ENCODE assay signal across 7 cellular contexts in the genomic region with DNA sequence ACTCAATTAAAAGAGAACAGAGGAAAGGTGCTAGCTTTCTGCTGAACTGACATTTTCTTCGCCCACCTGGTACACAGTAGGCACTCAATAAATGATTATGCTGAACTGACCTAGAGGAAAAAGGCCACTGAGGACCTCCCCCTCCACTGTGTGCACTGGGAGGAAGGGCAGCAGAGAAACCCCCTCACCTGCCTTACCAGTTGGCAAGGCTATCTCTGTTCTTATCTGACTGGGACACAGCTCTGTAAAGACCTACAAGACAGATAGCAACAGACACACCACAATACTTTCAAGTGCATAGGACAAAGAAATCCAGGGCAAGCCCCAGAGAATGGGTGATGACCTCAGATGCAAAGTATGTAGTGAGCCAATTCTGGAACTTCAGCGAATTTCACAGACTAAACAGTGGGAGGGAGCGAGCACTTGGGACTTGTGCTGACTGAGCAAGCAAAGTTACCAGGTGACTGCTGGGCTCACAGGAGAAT. TPM values are rescaled to one million over a fixed set of nuclear protein-coding genes. Genes with fewer than 3 reads are reported as not detected.
A peak's percentile ranks its signal among the peaks of the same experiment; 100 is the strongest.
DNase-seq lines count a peak whose midpoint lies in the region; ATAC-seq and TF ChIP-seq lines count a peak whose summit lies in the region.

No MANE protein-coding gene starts in this region.

- CTCF ChIA-PET in HCT116 (lab: Charles Lee) = no interaction called here

- TF ChIP-seq POLR2A in HCT116 (IDR thresholded peaks at IDR 0.05; ENCODE audit: borderline replicate concordance, extremely low read depth, insufficient read depth, insufficient read length) (no peak), upper lobe of left lung (IDR thresholded peaks at IDR 0.05) (no peak)

- H3K9me3 ChIP-seq in HCT116 (ENCODE audit: control insufficient read depth in 1 of 2, insufficient read depth in 1 of 2, low read depth in 1 of 2, low read length in 2 of 2) = no peaks in the 10 kb centered on the region
- peaks cover 5% of the 10 kb centered on the region for H3K9me3 ChIP-seq in hepatocyte (ENCODE audit: low read depth)
- H3K9me3 ChIP-seq in upper lobe of left lung = no peaks in the 10 kb centered on the region

- no peaks in the 10 kb centered on the region for H3K9me2 ChIP-seq in HCT116 (ENCODE audit: insufficient read depth)
- H3K9me2 ChIP-seq in hepatocyte (replicated peaks; ENCODE audit: insufficient read depth) = no peaks in the 10 kb centered on the region

- peak overlapping the region; percentile 42; the same call in 1 of the 2 replicates for H3K9ac ChIP-seq in HCT116 (ENCODE audit: low read length)

- no peak for TF ChIP-seq RAD21 in HCT116 (IDR thresholded peaks at IDR 0.05; ENCODE audit: low read depth)

- intact Hi-C loops in HCT116 (cut with micrococcal nuclease) = no loop called here

- peak in 1 of 4 donors; percentile 82 for TF ChIP-seq EP300 in upper lobe of left lung (IDR thresholded peaks at IDR 0.05)

- no peaks in the 10 kb centered on the region for H4K20me1 ChIP-seq in HCT116 (ENCODE audit: insufficient read depth)
- H4K20me1 ChIP-seq in hepatocyte (ENCODE audit: insufficient read depth, poor library complexity, severe bottlenecking) = no peaks in the 10 kb centered on the region

- WGBS in hepatocyte (ENCODE audit: low lambda C conversion rate, missing lambda C conversion rate) = 39% methylated on average over 3 of the region's 3 CpGs
- WGBS in upper lobe of left lung, 2 donors = 56 to 76% methylated on average over 3 of the region's 3 CpGs

- no TSS peak for BruUV-seq in HCT116 (replicated peaks; lab: Mats Ljungman, UMichigan)

- peaks cover 0 to 3% of the 10 kb centered on the region in 2 experiments; a peak in 1 of 4 replicates for H3K36me3 ChIP-seq in HCT116 (ENCODE audit: control insufficient read depth in 1 of 2, insufficient read depth in 2 of 2, low read length in 2 of 2)
- no peaks in the 10 kb centered on the region for H3K36me3 ChIP-seq in hepatocyte (replicated peaks; ENCODE audit: insufficient read depth, low read depth)
- peaks cover 0 to 91% (median 29%) of the 10 kb centered on the region in 4 donors for H3K36me3 ChIP-seq in upper lobe of left lung

- H3K4me2 ChIP-seq in HCT116 (ENCODE audit: low read length) (peak overlapping the region; percentile 60), hepatocyte (peak overlapping the region; percentile 49)

- no peak overlapping the region for H2AFZ ChIP-seq in HCT116 (ENCODE audit: low read depth, low read length, poor library complexity, severe bottlenecking)
- no peak overlapping the region for H2AFZ ChIP-seq in hepatocyte

- peak overlapping the region in 1 of 2 experiments; percentile 6; a peak in 1 of 4 replicates for H3K4me3 ChIP-seq in HCT116 (replicated peaks in 1 of 2; ENCODE audit: low read depth in 1 of 2, low read length in 2 of 2)
- H3K4me3 ChIP-seq in hepatocyte = no peak overlapping the region
- H3K4me3 ChIP-seq in upper lobe of left lung = no peak overlapping the region

- ATAC-seq in HCT116 (peak; percentile 35; the same call in 1 of the 2 replicates), SK-N-SH treated with all-trans-retinoic acid at 6 μM for 48 hours (peak; percentile 96), upper lobe of left lung (ENCODE audit: low FRiP score in 2 of 2) (peak; percentile 71 to 89), HG03342 (IDR thresholded peaks at IDR 0.05; ENCODE audit: unreplicated experiment) (no peak), HG02840 (IDR thresholded peaks at IDR 0.05; ENCODE audit: low FRiP score, unreplicated experiment) (no peak)

- DNase-seq in HCT116 (ENCODE audit: low read depth, low spot score) (no peak), hepatocyte (ENCODE audit: low spot score) (peak; percentile 83), upper lobe of left lung (no peak)
- no peak for DNase-seq in stimulated activated CD4-positive, alpha-beta T cell treated with anti-CD3 and anti-CD28 coated beads, Interleukin-2, amount 100 ng/mL, for 48 hours

- H3K4me1 ChIP-seq in HCT116 (ENCODE audit: control insufficient read depth in 1 of 2, insufficient read depth in 2 of 2, low read length in 2 of 2) (peaks cover 37 to 48% of the 10 kb centered on the region in 2 experiments), hepatocyte (ENCODE audit: insufficient read depth) (peaks cover 35% of the 10 kb centered on the region), upper lobe of left lung (peaks cover 31 to 53% (median 41%) of the 10 kb centered on the region in 4 donors)

- POLR2A ChIA-PET in HCT116 (lab: Charles Lee) = no interaction called here

- H3K27me3 ChIP-seq in HCT116 (ENCODE audit: insufficient read depth, low read length) (no peaks in the 10 kb centered on the region), hepatocyte (no peaks in the 10 kb centered on the region), upper lobe of left lung (no peaks in the 10 kb centered on the region)

- no peaks in the 10 kb centered on the region for H3K79me2 ChIP-seq in HCT116 (ENCODE audit: insufficient read depth, low read length)
- H3K79me2 ChIP-seq in hepatocyte = peaks cover 15% of the 10 kb centered on the region

- RAD21 ChIA-PET in HCT116 (lab: Charles Lee; ENCODE audit: low non-redundant PET in 1 of 2, low total read pairs in 2 of 2, uncharacterized antibody in 2 of 2, unreplicated experiment in 2 of 2) = no interaction called here

- no peak for TF ChIP-seq CTCF in HCT116 (IDR thresholded peaks at IDR 0.05 in 2 of 3, conservative IDR thresholded peaks at IDR 0.05 in 1 of 3; ENCODE audit: borderline replicate concordance in 1 of 3, insufficient read depth in 1 of 3, low read depth in 2 of 3, low read length in 2 of 3)
- no peak for TF ChIP-seq CTCF in hepatocyte (IDR thresholded peaks at IDR 0.05; ENCODE audit: poor library complexity)
- TF ChIP-seq CTCF in upper lobe of left lung (IDR thresholded peaks at IDR 0.05) = no peak

- H3K27ac ChIP-seq in HCT116 (ENCODE audit: low read depth, low read length) (peak overlapping the region; percentile 38; the same call in 1 of the 2 replicates), hepatocyte (peak overlapping the region; percentile 98), upper lobe of left lung (peak overlapping the region; percentile 62 to 85 (median 78))

TF ChIP-seq in HCT116, 20 proteins besides CTCF, POLR2A, EP300 and RAD21:
- TF ChIP-seq FOSL1 (IDR thresholded peaks at IDR 0.05; ENCODE audit: low read depth) = 0 out of 2 replicates have a peak, but pooled peaks have one; percentile 7
- no peak for TF ChIP-seq EGR1 (IDR thresholded peaks at IDR 0.05; ENCODE audit: low read depth)

TF ChIP-seq in SK-N-SH treated with all-trans-retinoic acid at 6 μM for 48 hours, 23 proteins besides CTCF, POLR2A, EP300 and RAD21 (continues in another document):
- TF ChIP-seq GLIS3 (CRISPR knock-in tag; IDR thresholded peaks at IDR 0.05) = 0 out of 2 replicates have a peak, but pooled peaks have one; percentile 41
- TF ChIP-seq, protein P1, sequence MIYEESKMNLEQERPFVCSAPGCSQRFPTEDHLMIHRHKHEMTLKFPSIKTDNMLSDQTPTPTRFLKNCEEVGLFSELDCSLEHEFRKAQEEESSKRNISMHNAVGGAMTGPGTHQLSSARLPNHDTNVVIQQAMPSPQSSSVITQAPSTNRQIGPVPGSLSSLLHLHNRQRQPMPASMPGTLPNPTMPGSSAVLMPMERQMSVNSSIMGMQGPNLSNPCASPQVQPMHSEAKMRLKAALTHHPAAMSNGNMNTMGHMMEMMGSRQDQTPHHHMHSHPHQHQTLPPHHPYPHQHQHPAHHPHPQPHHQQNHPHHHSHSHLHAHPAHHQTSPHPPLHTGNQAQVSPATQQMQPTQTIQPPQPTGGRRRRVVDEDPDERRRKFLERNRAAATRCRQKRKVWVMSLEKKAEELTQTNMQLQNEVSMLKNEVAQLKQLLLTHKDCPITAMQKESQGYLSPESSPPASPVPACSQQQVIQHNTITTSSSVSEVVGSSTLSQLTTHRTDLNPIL (CRISPR knock-in tag; IDR thresholded peaks at IDR 0.05; ENCODE audit: low read depth) = 0 out of 2 replicates have a peak, but pooled peaks have one; percentile 32
- TF ChIP-seq CSDC2 (CRISPR knock-in tag; IDR thresholded peaks at IDR 0.05) = peak; percentile 56
- TF ChIP-seq, protein P2, sequence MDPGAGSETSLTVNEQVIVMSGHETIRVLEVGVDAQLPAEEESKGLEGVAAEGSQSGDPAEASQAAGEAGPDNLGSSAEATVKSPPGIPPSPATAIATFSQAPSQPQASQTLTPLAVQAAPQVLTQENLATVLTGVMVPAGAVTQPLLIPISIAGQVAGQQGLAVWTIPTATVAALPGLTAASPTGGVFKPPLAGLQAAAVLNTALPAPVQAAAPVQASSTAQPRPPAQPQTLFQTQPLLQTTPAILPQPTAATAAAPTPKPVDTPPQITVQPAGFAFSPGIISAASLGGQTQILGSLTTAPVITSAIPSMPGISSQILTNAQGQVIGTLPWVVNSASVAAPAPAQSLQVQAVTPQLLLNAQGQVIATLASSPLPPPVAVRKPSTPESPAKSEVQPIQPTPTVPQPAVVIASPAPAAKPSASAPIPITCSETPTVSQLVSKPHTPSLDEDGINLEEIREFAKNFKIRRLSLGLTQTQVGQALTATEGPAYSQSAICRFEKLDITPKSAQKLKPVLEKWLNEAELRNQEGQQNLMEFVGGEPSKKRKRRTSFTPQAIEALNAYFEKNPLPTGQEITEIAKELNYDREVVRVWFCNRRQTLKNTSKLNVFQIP (CRISPR knock-in tag; IDR thresholded peaks at IDR 0.05; ENCODE audit: borderline replicate concordance, low read depth) = no peak
- no peak for TF ChIP-seq ZNF565 (CRISPR knock-in tag; conservative IDR thresholded peaks at IDR 0.05; ENCODE audit: low read depth)
- TF ChIP-seq SNAI2 (CRISPR knock-in tag; IDR thresholded peaks at IDR 0.05) = peak; percentile 55; the same call in 1 of the 2 replicates
- TF ChIP-seq ZFP3 (CRISPR knock-in tag; IDR thresholded peaks at IDR 0.05) = peak; percentile 71; the same call in 1 of the 2 replicates

RNA-seq across cellular contexts. Expression of a gene that starts 30.4 kb away (rescaled TPM):
- total RNA-seq in HCT116 (2021; ENCODE audit: unreplicated experiment) (67.4 TPM), hepatocyte (58.2 and 61.0 TPM in 2 replicates), upper lobe of left lung (100 to 1,000 TPM in 5 of 6 donors, 10 to 100 TPM in 1; 78.6 to 239 (median 178) TPM)
- polyA plus RNA-seq in HCT116 (2012) = 90.4 and 93.9 TPM in 2 replicates
- polyA plus RNA-seq in hepatocyte = 176 TPM in 2 replicates

Comparison
In these comparisons a context has a peak if more than half of its experiments do, and no peak if none do; other contexts are left out.
1. ATAC-seq: peak in HCT116 (single experiment), SK-N-SH treated with all-trans-retinoic acid at 6 μM for 48 hours (single experiment) and upper lobe of left lung (2 of 2); none in HG03342 (single experiment) and HG02840 (single experiment).
2. H3K27ac ChIP-seq: peak in every context shown above with its lines; median percentile 98 in hepatocyte; 78 in upper lobe of left lung; 38 in HCT116.